In the genomic region with DNA sequence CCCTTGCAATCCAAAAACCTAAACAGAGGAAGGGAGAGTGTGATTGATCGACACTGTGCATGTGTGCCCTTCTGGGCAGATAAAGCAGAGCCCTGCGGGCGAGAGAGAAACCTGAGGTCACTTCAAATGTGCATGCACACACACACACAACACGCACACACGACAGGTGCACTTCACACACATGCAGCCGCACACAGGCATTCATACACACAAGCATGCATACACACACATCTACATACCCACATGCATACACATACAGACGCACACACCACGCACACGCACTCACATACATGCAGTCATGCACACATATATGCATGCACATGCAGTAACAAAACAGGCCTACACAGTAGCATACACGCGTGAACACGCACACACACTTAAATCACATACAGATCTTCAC, we compare ENCODE assay signal across 20 cellular contexts.
DNase-seq lines count a peak whose midpoint lies in the region; ATAC-seq, FAIRE-seq and TF ChIP-seq lines count a peak whose summit lies in the region.
"Had no signal": no experiment of that assay in that cellular context is flagged by ENCODE, and none has a peak within 500 bp of the region (broad histone marks: within the 10 kb centered on the region; RNA-seq: fewer than 3 reads in every experiment).

No MANE protein-coding gene starts in this region.

- no peak for TF ChIP-seq EP300 in GM12878 (IDR thresholded peaks at IDR 0.05; ENCODE audit: borderline replicate concordance in 1 of 2, control insufficient read depth in 1 of 2, low read depth in 2 of 2, low read length in 2 of 2)
- no peak for TF ChIP-seq EP300 in gastroesophageal sphincter (IDR thresholded peaks at IDR 0.05)

- no peak for TF ChIP-seq CTCF in GM12878 (IDR thresholded peaks at IDR 0.05 in 2 of 3, conservative IDR thresholded peaks at IDR 0.05 in 1 of 3; ENCODE audit: control insufficient read depth in 2 of 3, extremely low read depth in 1 of 3, insufficient read depth in 1 of 3, low read depth in 3 of 3, low read length in 3 of 3)
- no peak for TF ChIP-seq CTCF in keratinocyte (optimal IDR thresholded peaks at IDR 0.05 in 1 of 3, IDR thresholded peaks at IDR 0.05 in 1 of 3, conservative IDR thresholded peaks at IDR 0.05 in 1 of 3; ENCODE audit: extremely low read depth in 1 of 3, insufficient read depth in 2 of 3, low read length in 3 of 3)
- TF ChIP-seq CTCF in gastroesophageal sphincter (IDR thresholded peaks at IDR 0.05): no peak
- no peak for TF ChIP-seq CTCF in colonic mucosa (IDR thresholded peaks at IDR 0.05)

- no TSS peak for BruUV-seq in GM12878 (replicated peaks; lab: Mats Ljungman, UMichigan)

- no peak for TF ChIP-seq RAD21 in GM12878 (IDR thresholded peaks at IDR 0.05; ENCODE audit: insufficient read depth, low read depth, low read length)

- CTCF ChIA-PET in GM12878 (lab: Yijun Ruan, JAX): no interaction called here

- H3K36me3 ChIP-seq in BLaER1 treated with 17β-estradiol and CSF1 and Interleukin-3, amounts not matched to agents 10 nM and 100 nM: peaks cover 0 to 73% (median 61%) of the 10 kb centered on the region in 11 experiments; a peak in 20 of 22 replicates
- H3K36me3 ChIP-seq in GM12878 (ENCODE audit: control insufficient read depth in 2 of 2, insufficient read depth in 2 of 2, low read length in 1 of 2) (no peaks in the 10 kb centered on the region; a peak in 1 of 4 replicates), keratinocyte (ENCODE audit: control insufficient read depth in 2 of 2, extremely low read depth in 1 of 2, insufficient read depth in 2 of 2, low read length in 2 of 2) (peaks cover 16 to 23% of the 10 kb centered on the region in 2 experiments), gastroesophageal sphincter (peaks cover 0 to 23% of the 10 kb centered on the region in 2 donors), colonic mucosa (no peaks in the 10 kb centered on the region)

- H2AFZ ChIP-seq in GM12878 (ENCODE audit: control insufficient read depth, low read depth, low read length) (no peak overlapping the region), keratinocyte (ENCODE audit: control insufficient read depth, low read length) (no peak overlapping the region)
- H2AFZ ChIP-seq: GM23248 had no signal

- 28% methylated on average over 12 of the region's 12 CpGs for WGBS in GM12878 (ENCODE audit: insufficient coverage, insufficient replicate concordance, low lambda C conversion rate, missing lambda C conversion rate)
- WGBS in gastroesophageal sphincter (ENCODE audit: low coverage in 1 of 2), 2 donors: 83 to 89% methylated on average over 8 of the region's 12 CpGs

- TF ChIP-seq POLR2A in GM12878 (IDR thresholded peaks at IDR 0.05; ENCODE audit: low read depth, low read length) (no peak), gastroesophageal sphincter (IDR thresholded peaks at IDR 0.05) (no peak)

- H3K4me2 ChIP-seq in BLaER1 treated with 17β-estradiol and CSF1 and Interleukin-3, amounts not matched to agents 10 nM and 100 nM: peak overlapping the region in 9 of 11 experiments; percentile 84 to 97 (median 93); a peak in 18 of 22 replicates
- no peak overlapping the region for H3K4me2 ChIP-seq in GM12878 (ENCODE audit: control insufficient read depth, insufficient read depth)
- no peak overlapping the region for H3K4me2 ChIP-seq in keratinocyte (ENCODE audit: control insufficient read depth, extremely low read depth, insufficient read depth, low read depth, low read length)

- H3K9ac ChIP-seq in BLaER1 treated with 17β-estradiol and CSF1 and Interleukin-3, amounts not matched to agents 10 nM and 100 nM: no peak overlapping the region
- no peak overlapping the region for H3K9ac ChIP-seq in GM12878 (ENCODE audit: control insufficient read depth, insufficient read depth, low read length)
- H3K9ac ChIP-seq in keratinocyte (ENCODE audit: control insufficient read depth, extremely low read depth, insufficient read depth, low read length): no peak overlapping the region
- H3K9ac ChIP-seq in colonic mucosa (ENCODE audit: low read depth in 2 of 2, low read length in 2 of 2): no peak overlapping the region
- H3K9ac ChIP-seq: GM23248 had no signal

- no peak for FAIRE-seq in GM12878 (lab: Jason Lieb, UNC)
- peak; percentile 43 for FAIRE-seq in keratinocyte (lab: Jason Lieb, UNC)
- FAIRE-seq in urothelium cell line (lab: Jason Lieb, UNC): peak; percentile 44
- FAIRE-seq: H54 had no signal

- POLR2A ChIA-PET in GM12878 (lab: Charles Lee): no interaction called here

- H3K9me1 ChIP-seq in keratinocyte (ENCODE audit: control insufficient read depth, extremely low read depth, insufficient read depth, low read length): no peaks in the 10 kb centered on the region

- no peak for ATAC-seq in GM12878
- ATAC-seq in gastroesophageal sphincter: no peak

- no peak overlapping the region for H3K4me3 ChIP-seq in BLaER1 treated with 17β-estradiol and CSF1 and Interleukin-3, amounts not matched to agents 10 nM and 100 nM
- H3K4me3 ChIP-seq in GM12878: no peak overlapping the region
- H3K4me3 ChIP-seq in keratinocyte (ENCODE audit: control insufficient read depth in 2 of 3, extremely low read depth in 1 of 3, insufficient read depth in 2 of 3, low read depth in 1 of 3, low read length in 3 of 3): no peak overlapping the region
- H3K4me3 ChIP-seq in gastroesophageal sphincter: no peak overlapping the region
- no peak overlapping the region for H3K4me3 ChIP-seq in colonic mucosa
- H3K4me3 ChIP-seq: GM23248 had no signal

- H3K27ac ChIP-seq in BLaER1 treated with 17β-estradiol and CSF1 and Interleukin-3, amounts not matched to agents 10 nM and 100 nM: peak overlapping the region in 1 of 11 experiments; percentile 21; a peak in 1 of 22 replicates
- H3K27ac ChIP-seq in GM12878 (ENCODE audit: control insufficient read depth, insufficient read depth) (no peak overlapping the region), keratinocyte (ENCODE audit: control insufficient read depth, insufficient read depth, low read length) (no peak overlapping the region), gastroesophageal sphincter (no peak overlapping the region), colonic mucosa (no peak overlapping the region)
- H3K27ac ChIP-seq: GM23248, HL-60 had no signal

- intact Hi-C loops in GM12878 (cut with micrococcal nuclease; ENCODE audit: unreplicated experiment) (loop anchor here (10.0 kb wide), 1 partner anchor 149 kb away; no protein-coding TSS in a partner anchor), colonic mucosa (cut with DNase I) (no loop called here)

- in situ Hi-C loops in GM12878 (cut with MboI): no loop called here

- no peak for DNase-seq in GM12878 (ENCODE audit: low read depth, low spot score)
- no peak for DNase-seq in keratinocyte (ENCODE audit: low read depth, low spot score)
- DNase-seq in urothelium cell line (ENCODE audit: low spot score): no peak
- no peak for DNase-seq in colonic mucosa
- DNase-seq in amniotic stem cell (lab: John Stamatoyannopoulos, UW): no peak
- DNase-seq: 8988T; C1 segment of cervical spinal cord; CD4-positive, CD25-positive, alpha-beta regulatory T cell; COR-L47; DMS 273 treated with DMSO at 0.1 percent for 48 hours; DMS53; DND-41; EL; GM23248; HCEC 1CT; KBM-7 had no signal

- RAD21 ChIA-PET in GM12878 (lab: Charles Lee; ENCODE audit: unreplicated experiment): no interaction called here

- no peaks in the 10 kb centered on the region for H3K79me2 ChIP-seq in GM12878 (ENCODE audit: control insufficient read depth, insufficient read depth, low read length)
- no peaks in the 10 kb centered on the region for H3K79me2 ChIP-seq in keratinocyte (ENCODE audit: control insufficient read depth, insufficient read depth, low read length)

- H4K20me1 ChIP-seq in BLaER1 treated with 17β-estradiol and CSF1 and Interleukin-3, amounts not matched to agents 10 nM and 100 nM: peaks cover 4 to 84% (median 35%) of the 10 kb centered on the region in 11 experiments; a peak in 18 of 22 replicates
- H4K20me1 ChIP-seq in GM12878 (ENCODE audit: control insufficient read depth, insufficient read depth): no peaks in the 10 kb centered on the region
- no peaks in the 10 kb centered on the region for H4K20me1 ChIP-seq in keratinocyte (ENCODE audit: control insufficient read depth, extremely low read depth, insufficient read depth, low read length)

- H3K9me3 ChIP-seq in BLaER1 treated with 17β-estradiol and CSF1 and Interleukin-3, amounts not matched to agents 10 nM and 100 nM (replicated peaks in 1 of 11): no peaks in the 10 kb centered on the region
- no peaks in the 10 kb centered on the region for H3K9me3 ChIP-seq in GM12878 (replicated peaks; ENCODE audit: control insufficient read depth, insufficient read depth, low read length)
- no peaks in the 10 kb centered on the region for H3K9me3 ChIP-seq in keratinocyte (ENCODE audit: control insufficient read depth, low read depth, low read length)
- no peaks in the 10 kb centered on the region for H3K9me3 ChIP-seq in gastroesophageal sphincter
- no peaks in the 10 kb centered on the region for H3K9me3 ChIP-seq in colonic mucosa

- dilution Hi-C loops in keratinocyte (cut with MboI; ENCODE audit: extremely low pct_ligation_motif_present, low sequenced_read_pairs): no loop called here

- SMC1A ChIA-PET in GM12878 (lab: Charles Lee; ENCODE audit: uncharacterized antibody, unreplicated experiment): no interaction called here

- peaks cover 0 to 13% (median 0%) of the 10 kb centered on the region in 11 experiments; a peak in 4 of 22 replicates for H3K27me3 ChIP-seq in BLaER1 treated with 17β-estradiol and CSF1 and Interleukin-3, amounts not matched to agents 10 nM and 100 nM
- H3K27me3 ChIP-seq in GM12878 (replicated peaks in 1 of 2; ENCODE audit: control insufficient read depth in 2 of 2, insufficient read depth in 2 of 2, low read length in 1 of 2) (no peaks in the 10 kb centered on the region), keratinocyte (ENCODE audit: control insufficient read depth, extremely low read depth, insufficient read depth, low read length) (no peaks in the 10 kb centered on the region), gastroesophageal sphincter (no peaks in the 10 kb centered on the region), colonic mucosa (no peaks in the 10 kb centered on the region)

- H3K4me1 ChIP-seq in BLaER1 treated with 17β-estradiol and CSF1 and Interleukin-3, amounts not matched to agents 10 nM and 100 nM: peaks cover 44 to 90% (median 75%) of the 10 kb centered on the region in 10 experiments
- H3K4me1 ChIP-seq in GM12878 (ENCODE audit: control insufficient read depth, insufficient read depth, low read length) (peaks cover 16% of the 10 kb centered on the region), keratinocyte (ENCODE audit: control insufficient read depth, extremely low read depth, insufficient read depth, low read length) (no peaks in the 10 kb centered on the region), gastroesophageal sphincter (peaks cover 0 to 16% (median 2%) of the 10 kb centered on the region in 3 donors), colonic mucosa (no peaks in the 10 kb centered on the region)

TF ChIP-seq in GM12878, 131 proteins besides CTCF, POLR2A, EP300 and RAD21 (continues in another document):
- TF ChIP-seq BCL11A (IDR thresholded peaks at IDR 0.05; ENCODE audit: low read depth, low read length): no peak

Comparison
In these comparisons a context has a peak if more than half of its experiments do, and no peak if none do; other contexts are left out.
1. H3K4me2 ChIP-seq: peak in BLaER1 treated with 17β-estradiol and CSF1 and Interleukin-3, amounts not matched to agents 10 nM and 100 nM (9 of 11); none in GM12878 (single experiment) and keratinocyte (single experiment).